Comparison of ENCODE assay signal across 16 cellular contexts in the genomic region with DNA sequence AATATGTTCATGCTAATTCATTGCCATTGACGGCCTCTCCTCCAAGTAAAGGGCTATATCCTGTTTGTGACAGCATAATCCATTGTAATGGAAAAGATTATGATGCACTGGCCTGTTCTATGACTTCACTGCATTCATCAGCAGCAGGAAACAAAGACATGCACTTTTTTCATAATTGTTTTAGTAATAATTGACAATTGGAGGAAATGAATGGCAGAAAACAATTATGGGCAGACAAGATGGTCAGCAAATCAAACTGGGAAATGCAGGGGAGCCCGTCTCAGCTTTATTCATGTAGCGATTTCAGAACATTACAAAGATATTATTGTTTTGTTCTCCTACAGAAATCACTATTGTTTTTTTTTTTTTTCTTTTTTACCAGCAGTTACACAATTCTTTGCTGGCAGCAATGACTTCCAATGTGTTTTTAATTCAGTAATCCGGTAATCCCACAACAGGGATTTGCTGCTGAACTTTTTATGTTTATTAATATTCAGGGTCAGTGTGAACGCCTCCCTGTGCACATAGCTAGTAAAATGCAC. TPM values are rescaled to one million over a fixed set of nuclear protein-coding genes. Genes with fewer than 3 reads are reported as not detected.
DNase-seq lines count a peak whose midpoint lies in the region; ATAC-seq, FAIRE-seq and TF ChIP-seq lines count a peak whose summit lies in the region.
"Had no signal": no experiment of that assay in that cellular context is flagged by ENCODE, and none has a peak within 500 bp of the region (broad histone marks: within the 10 kb centered on the region; RNA-seq: fewer than 3 reads in every experiment).

No MANE protein-coding gene starts in this region.

- no TSS peak for BruUV-seq in HepG2 (replicated peaks; lab: Mats Ljungman, UMichigan)

- peaks cover 0 to 4% of the 10 kb centered on the region in 2 experiments; a peak in 1 of 4 replicates for H3K4me1 ChIP-seq in SK-N-SH (ENCODE audit: control insufficient read depth in 1 of 2, insufficient read depth in 2 of 2, low read depth in 1 of 2, low read length in 1 of 2)
- H3K4me1 ChIP-seq in HepG2 (ENCODE audit: insufficient read depth, low read length): 0 out of 2 replicates have a peak, but pooled peaks cover 6% of the 10 kb centered on the region
- H3K4me1 ChIP-seq in subcutaneous abdominal adipose tissue (ENCODE audit: control insufficient read depth in 5 of 5, insufficient read depth in 5 of 5, low read length in 5 of 5): peaks cover 0 to 26% (median 12%) of the 10 kb centered on the region in 5 donors
- peaks cover 0 to 9% (median 0%) of the 10 kb centered on the region in 4 donors for H3K4me1 ChIP-seq in stomach

- H3K79me2 ChIP-seq in SK-N-SH (ENCODE audit: insufficient read depth): peaks cover 9% of the 10 kb centered on the region; the same call in 1 of the 2 replicates
- H3K79me2 ChIP-seq in HepG2 (ENCODE audit: insufficient read depth, low read length): no peaks in the 10 kb centered on the region

- TF ChIP-seq RAD21 in SK-N-SH (IDR thresholded peaks at IDR 0.05; ENCODE audit: low read length): no peak
- TF ChIP-seq RAD21 in HepG2 (CRISPR knock-in tag; IDR thresholded peaks at IDR 0.05): no peak

- H3K9me3 ChIP-seq in SK-N-SH: no peaks in the 10 kb centered on the region
- H3K9me3 ChIP-seq in HepG2 (ENCODE audit: low read length): no peaks in the 10 kb centered on the region
- H3K9me3 ChIP-seq in subcutaneous abdominal adipose tissue (ENCODE audit: control insufficient read depth in 5 of 5, low read length in 5 of 5): no peaks in the 10 kb centered on the region
- H3K9me3 ChIP-seq in stomach: no peaks in the 10 kb centered on the region

- H3K36me3 ChIP-seq in SK-N-SH (replicated peaks in 1 of 2; ENCODE audit: control insufficient read depth in 1 of 2, insufficient read depth in 2 of 2, low read length in 1 of 2) (no peaks in the 10 kb centered on the region), HepG2 (replicated peaks in 1 of 2; ENCODE audit: control insufficient read depth in 1 of 2, insufficient read depth in 2 of 2, low read length in 2 of 2) (no peaks in the 10 kb centered on the region), subcutaneous abdominal adipose tissue (ENCODE audit: control insufficient read depth in 5 of 5, insufficient read depth in 5 of 5, low read length in 5 of 5) (no peaks in the 10 kb centered on the region), stomach (no peaks in the 10 kb centered on the region)

- H3K4me2 ChIP-seq in SK-N-SH (no peak overlapping the region), HepG2 (ENCODE audit: low read depth, low read length) (no peak overlapping the region)

- no peak for ATAC-seq in HepG2
- no peak for ATAC-seq in HG02885 (IDR thresholded peaks at IDR 0.05; ENCODE audit: poor library complexity, unreplicated experiment)
- ATAC-seq: naive thymus-derived CD4-positive, alpha-beta T cell; stimulated activated naive CD8-positive, alpha-beta T cell treated with anti-CD3 and anti-CD28 coated beads, Interleukin-15, amount 100 ng/mL, for 72 hours had no signal

- peaks cover 8% of the 10 kb centered on the region for H3F3A ChIP-seq in SK-N-SH (replicated peaks; ENCODE audit: insufficient read depth)

- H3K9me2 ChIP-seq in SK-N-SH: no peaks in the 10 kb centered on the region

- intact Hi-C loops in HepG2 (cut with micrococcal nuclease; ENCODE audit: unreplicated experiment): loop anchor here (5.0 kb wide), 1 partner anchor 60 kb away; no protein-coding TSS in a partner anchor
- intact Hi-C loops in stomach (cut with DNase I; ENCODE audit: low total_unique reads): no loop called here

- CTCF ChIA-PET in SK-N-SH (lab: Yijun Ruan, JAX) (interaction anchor here (0.7 to 2.9 kb wide), 3 partner anchors 11 to 140 kb away, joined by 3 to 20 read pairs (median 5); no protein-coding TSS in a partner anchor), HepG2 (lab: Yijun Ruan, JAX; ENCODE audit: low intra/inter-chr PET ratio, low total read pairs) (no interaction called here)

- POLR2A ChIA-PET in SK-N-SH (lab: Yijun Ruan, JAX): interaction anchor here (0.7 kb wide), 1 partner anchor 280 kb away, joined by 3 read pairs; no protein-coding TSS in a partner anchor
- POLR2A ChIA-PET in HepG2 (lab: Yijun Ruan, JAX): no interaction called here

- no peak overlapping the region for H3K4me3 ChIP-seq in SK-N-SH (ENCODE audit: low read depth in 2 of 2, low read length in 1 of 2)
- no peak overlapping the region for H3K4me3 ChIP-seq in fibroblast of mammary gland (ENCODE audit: control insufficient read depth, low read depth, low read length)
- no peak overlapping the region for H3K4me3 ChIP-seq in HepG2 (replicated peaks in 1 of 3; ENCODE audit: insufficient read depth in 1 of 3, low read depth in 2 of 3, low read length in 3 of 3)
- H3K4me3 ChIP-seq in subcutaneous abdominal adipose tissue (ENCODE audit: low read depth in 1 of 5, low read length in 5 of 5): no peak overlapping the region
- H3K4me3 ChIP-seq in stomach: no peak overlapping the region

- TF ChIP-seq EP300 in SK-N-SH (IDR thresholded peaks at IDR 0.05; ENCODE audit: borderline replicate concordance in 1 of 2, low read depth in 1 of 2, low read length in 1 of 2): no peak
- no peak for TF ChIP-seq EP300 in HepG2 (IDR thresholded peaks at IDR 0.05; ENCODE audit: low read depth in 2 of 2, low read length in 2 of 2)
- TF ChIP-seq EP300 in HepG2 (CRISPR knock-in tag; IDR thresholded peaks at IDR 0.05; ENCODE audit: borderline replicate concordance): no peak
- TF ChIP-seq EP300 in stomach (IDR thresholded peaks at IDR 0.05): no peak

- H3K27ac ChIP-seq in SK-N-SH (ENCODE audit: low read depth in 2 of 2, low read length in 1 of 2) (peak overlapping the region in 1 of 2 experiments; percentile 5; a peak in 2 of 4 replicates), HepG2 (ENCODE audit: extremely low read length, insufficient read depth, low read length) (no peak overlapping the region), subcutaneous abdominal adipose tissue (ENCODE audit: low read depth, low read length) (peak overlapping the region; percentile 70), stomach (peak overlapping the region in 1 of 5 donors; percentile 40)

- H4K20me1 ChIP-seq in SK-N-SH (ENCODE audit: insufficient read depth): no peaks in the 10 kb centered on the region
- H4K20me1 ChIP-seq in HepG2 (ENCODE audit: insufficient read depth, low read length): no peaks in the 10 kb centered on the region

- no peak for FAIRE-seq in HepG2 (lab: Jason Lieb, UNC)

- WGBS in SK-N-SH (ENCODE audit: low lambda C conversion rate): 46% methylated on average over 5 of the region's 5 CpGs
- WGBS in HepG2 (ENCODE audit: low lambda C conversion rate): 12% methylated on average over 5 of the region's 5 CpGs
- WGBS in stomach, 5 donors: 58 to 78% (median 68%) methylated on average over 5 of the region's 5 CpGs

- H2AFZ ChIP-seq in SK-N-SH (ENCODE audit: low read depth) (peak overlapping the region; percentile 14; the same call in 1 of the 2 replicates), HepG2 (ENCODE audit: low read length) (peak overlapping the region; percentile 34)

- no peak for TF ChIP-seq CTCF in SK-N-SH (IDR thresholded peaks at IDR 0.05)
- TF ChIP-seq CTCF in fibroblast of mammary gland (conservative IDR thresholded peaks at IDR 0.05; ENCODE audit: control insufficient read depth, insufficient read depth, low read depth, low read length): no peak
- TF ChIP-seq CTCF in HepG2 (CRISPR knock-in tag; IDR thresholded peaks at IDR 0.05): no peak
- TF ChIP-seq CTCF in stomach (IDR thresholded peaks at IDR 0.05): no peak

- no peak overlapping the region for H3K9ac ChIP-seq in SK-N-SH
- H3K9ac ChIP-seq in HepG2 (ENCODE audit: insufficient read depth, low read depth, low read length): no peak overlapping the region
- H3K9ac ChIP-seq in subcutaneous abdominal adipose tissue (ENCODE audit: low read length in 5 of 5): peak overlapping the region in 1 of 5 donors; percentile 35

- no peaks in the 10 kb centered on the region for H3K27me3 ChIP-seq in SK-N-SH (ENCODE audit: insufficient read depth)
- no peaks in the 10 kb centered on the region for H3K27me3 ChIP-seq in HepG2 (ENCODE audit: control insufficient read depth in 1 of 2, insufficient read depth in 2 of 2, low read length in 2 of 2)
- H3K27me3 ChIP-seq in subcutaneous abdominal adipose tissue (ENCODE audit: control insufficient read depth in 5 of 5, insufficient read depth in 4 of 5, low read length in 5 of 5): no peaks in the 10 kb centered on the region
- no peaks in the 10 kb centered on the region for H3K27me3 ChIP-seq in stomach

- DNase-seq in SK-N-SH (no peak), fibroblast of mammary gland (ENCODE audit: low read depth) (peak; percentile 66), HepG2 (ENCODE audit: low spot score) (no peak), DMS79 (lab: John Stamatoyannopoulos, UW) (no peak), HK-2 (ENCODE audit: unreplicated experiment) (no peak), stomach (no peak)
- DNase-seq: activated CD8-positive, alpha-beta memory T cell treated with anti-CD3 and anti-CD28 coated beads, Interleukin-2, amount 50 U/mL, for 48 hours; activated naive CD4-positive, alpha-beta T cell treated with anti-CD3 and anti-CD28 coated beads for 36 hours; naive thymus-derived CD4-positive, alpha-beta T cell; NCI-H187; SHP77; stimulated activated naive CD8-positive, alpha-beta T cell treated with anti-CD3 and anti-CD28 coated beads, Interleukin-15, amount 100 ng/mL, for 72 hours had no signal

- in situ Hi-C loops in HepG2 (cut with HindIII; ENCODE audit: extremely low pct_ligation_motif_present, low pct_unique_long_range_greater_than_20kb): no loop called here

- TF ChIP-seq POLR2A in HepG2 (IDR thresholded peaks at IDR 0.05; ENCODE audit: insufficient read depth in 1 of 2, low read depth in 2 of 2, low read length in 2 of 2) (no peak), stomach (IDR thresholded peaks at IDR 0.05) (no peak)

RNA-seq across cellular contexts. Expression of gene RASGRP3, which starts 33.9 kb away (rescaled TPM):
- polyA plus RNA-seq in SK-N-SH (2012; rRNA removed) (72.5 and 152 TPM in 2 replicates), HepG2 (2011; rRNA removed) (0.01 and 0.27 TPM in 2 replicates), stomach (1 to 10 TPM; 3.3 to 6.9 (median 6.3) TPM)
- 26.2 and 31.8 TPM in 2 replicates for polyA plus RNA-seq in SK-N-SH (2012; cell fraction: cytosol; rRNA removed)
- polyA plus RNA-seq in SK-N-SH (2012; cell fraction: nucleus; rRNA removed): 604 and 757 TPM in 2 replicates
- total RNA-seq in HepG2 (2016; rRNA removed; fragmentation: Illumina TruSeq; extraction: Trizol) (not detected in 2 replicates), stomach (10 to 100 TPM in 4 of 5 donors, under 1 TPM in 1; 0.29 to 51.3 (median 16.0) TPM)
- not detected in 2 replicates for total RNA-seq in HepG2 (2016; cell fraction: cytosol; rRNA removed; fragmentation: Illumina TruSeq; extraction: Trizol; ENCODE audit: low read depth)
- 0.02 TPM in 1 of 2 replicates, not detected in the other for total RNA-seq in HepG2 (2016; cell fraction: insoluble cytoplasmic fraction; rRNA removed; fragmentation: Illumina TruSeq; extraction: Trizol)
- not detected in 2 replicates for total RNA-seq in HepG2 (2016; cell fraction: membrane; rRNA removed; fragmentation: Illumina TruSeq; extraction: Trizol)
- not detected in 2 replicates for total RNA-seq in HepG2 (2016; cell fraction: nucleus; rRNA removed; fragmentation: Illumina TruSeq; extraction: Trizol)
- polyA plus RNA-seq in HepG2 (2011; cell fraction: cytosol; rRNA removed): 0.08 TPM in 1 of 2 replicates, not detected in the other
- not detected in 2 replicates for polyA plus RNA-seq in HepG2 (2011; cell fraction: nucleus; rRNA removed)
- polyA plus RNA-seq in HepG2 (2012): not detected in 2 replicates
- polyA plus RNA-seq in HepG2 (2016; cell fraction: cytosol; fragmentation: Illumina TruSeq; extraction: Trizol; ENCODE audit: low read depth): not detected in 2 replicates
- not detected in 2 replicates for polyA plus RNA-seq in HepG2 (2016; cell fraction: insoluble cytoplasmic fraction; fragmentation: Illumina TruSeq; extraction: Trizol; ENCODE audit: low read depth)
- not detected in 2 replicates for polyA plus RNA-seq in HepG2 (2016; cell fraction: membrane; fragmentation: Illumina TruSeq; extraction: Trizol; ENCODE audit: low read depth)
- polyA plus RNA-seq in HepG2 (2016; cell fraction: nucleus; fragmentation: Illumina TruSeq; extraction: Trizol; ENCODE audit: insufficient read depth, low read depth): not detected in 2 replicates
- not detected in 2 replicates for polyA minus RNA-seq in HepG2 (2011; rRNA and poly(A)+ RNA removed; ENCODE audit: low replicate concordance)
- polyA minus RNA-seq in HepG2 (2011; cell fraction: cytosol; rRNA and poly(A)+ RNA removed): not detected in 2 replicates
- polyA minus RNA-seq in HepG2 (2011; cell fraction: nucleus; rRNA and poly(A)+ RNA removed): not detected in 2 replicates
- total RNA-seq: NCI-H460, progenitor cell of endocrine pancreas had no signal
